ENCODE assay signal across 8 cellular contexts in the genomic region with DNA sequence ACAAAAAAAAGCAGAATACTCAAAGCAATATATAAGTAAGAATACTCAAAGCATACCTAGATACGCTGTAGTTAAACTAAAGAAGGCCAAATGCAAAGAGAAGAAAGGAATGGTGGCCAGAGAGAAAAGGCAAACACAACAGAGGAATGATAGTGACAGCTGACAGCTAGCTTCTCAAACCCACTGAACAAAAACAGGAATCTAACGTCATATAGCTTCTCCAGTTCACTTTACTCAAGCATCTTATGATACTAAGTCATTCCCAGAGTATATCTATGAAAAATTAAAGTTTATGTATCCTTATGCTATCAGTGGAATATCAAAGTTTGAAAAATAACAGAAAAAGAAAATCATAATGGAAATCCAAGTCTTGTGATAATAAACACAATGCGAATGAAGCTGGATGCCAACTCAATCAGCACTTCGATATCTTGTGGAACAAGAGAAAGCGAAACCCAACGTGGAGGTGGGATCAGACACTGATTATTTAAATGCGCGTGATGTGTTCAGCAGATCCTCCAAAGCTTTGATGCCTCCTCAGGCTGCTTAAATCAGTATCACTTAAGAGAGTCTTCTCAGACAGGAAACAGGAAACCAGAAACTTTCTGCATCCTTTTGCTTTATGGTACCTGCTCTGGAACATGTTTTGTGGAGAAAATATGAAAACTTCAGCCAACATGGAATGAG.
DNase-seq lines count a peak whose midpoint lies in the region; ATAC-seq, FAIRE-seq and TF ChIP-seq lines count a peak whose summit lies in the region.

No MANE protein-coding gene starts in this region.

- H3K4me1 Mint-ChIP-seq in Calu3 (ENCODE audit: low read depth, unreplicated experiment) = peaks cover 24% of the 10 kb centered on the region

- H3K36me3 Mint-ChIP-seq in Calu3 (ENCODE audit: insufficient read depth, unreplicated experiment) = peaks cover 19% of the 10 kb centered on the region

- H3K4me1 ChIP-seq in small intestine (ENCODE audit: control insufficient read depth in 2 of 2, insufficient read depth in 1 of 2, low read depth in 1 of 2, low read length in 1 of 2) = peaks cover 0 to 9% of the 10 kb centered on the region in 2 donors
- no peaks in the 10 kb centered on the region for H3K4me1 ChIP-seq in uterus

- no peak overlapping the region for H3K4me3 Mint-ChIP-seq in Calu3 (ENCODE audit: low read depth, unreplicated experiment)

- intact Hi-C loops in uterus (cut with DNase I; ENCODE audit: low total_unique reads) = no loop called here
- intact Hi-C loops in Calu3 (cut with micrococcal nuclease; ENCODE audit: unreplicated experiment) = no loop called here

- no peaks in the 10 kb centered on the region for H3K27me3 Mint-ChIP-seq in Calu3 (ENCODE audit: unreplicated experiment)

- H3K27me3 ChIP-seq in small intestine (ENCODE audit: control insufficient read depth in 2 of 2, insufficient read depth in 2 of 2, low read length in 2 of 2) (no peaks in the 10 kb centered on the region), uterus (no peaks in the 10 kb centered on the region)

- no peak for FAIRE-seq in small intestine (lab: Jason Lieb, UNC)

- H3K27ac ChIP-seq in small intestine (ENCODE audit: low read depth in 1 of 2, low read length in 1 of 2) = peak overlapping the region in 1 of 2 donors; percentile 52
- H3K27ac ChIP-seq in uterus = no peak overlapping the region

- no peak for TF ChIP-seq POLR2A in uterus (IDR thresholded peaks at IDR 0.05)

- peak; percentile 48 for ATAC-seq in GM18858 (IDR thresholded peaks at IDR 0.05; ENCODE audit: unreplicated experiment)
- ATAC-seq in HG02981 (IDR thresholded peaks at IDR 0.05; ENCODE audit: unreplicated experiment) = peak; percentile 64
- no peak for ATAC-seq in HG03565 (IDR thresholded peaks at IDR 0.05; ENCODE audit: unreplicated experiment)

- H3K4me3 ChIP-seq in small intestine (ENCODE audit: low read depth in 1 of 2, low read length in 2 of 2) = no peak overlapping the region
- no peak overlapping the region for H3K4me3 ChIP-seq in uterus
- H3K4me3 ChIP-seq in foreskin fibroblast (ENCODE audit: low read depth in 1 of 2, low read length in 2 of 2) = no peak overlapping the region

- H3K27ac Mint-ChIP-seq in Calu3 (ENCODE audit: unreplicated experiment) = no peak overlapping the region

- peak; percentile 54 for DNase-seq in activated CD8-positive, alpha-beta memory T cell treated with anti-CD3 and anti-CD28 coated beads, Interleukin-2, amount 50 U/mL, for 1 hour (ENCODE audit: extremely low read depth)
- DNase-seq in small intestine = peak; percentile 53
- DNase-seq in uterus = no peak
- no peak for DNase-seq in foreskin fibroblast
- DNase-seq in Calu3 = no peak

- CTCF ChIA-PET in Calu3 (lab: Charles Lee) = no interaction called here

- H3K36me3 ChIP-seq in small intestine (ENCODE audit: control insufficient read depth in 2 of 2, insufficient read depth in 2 of 2, low read length in 2 of 2) (no peaks in the 10 kb centered on the region), uterus (no peaks in the 10 kb centered on the region)

- H3K9me3 Mint-ChIP-seq in Calu3 (ENCODE audit: low read depth, unreplicated experiment) = no peaks in the 10 kb centered on the region

- H3K9me3 ChIP-seq in small intestine (ENCODE audit: control insufficient read depth, low read depth) = no peaks in the 10 kb centered on the region
- no peaks in the 10 kb centered on the region for H3K9me3 ChIP-seq in uterus

- TF ChIP-seq CTCF in uterus (IDR thresholded peaks at IDR 0.05) (no peak), foreskin fibroblast (IDR thresholded peaks at IDR 0.05; ENCODE audit: low read depth, low read length) (no peak), Calu3 (IDR thresholded peaks at IDR 0.05; ENCODE audit: unreplicated experiment) (no peak)

- WGBS in small intestine, 3 donors = 71 to 82% (median 74%) methylated on average over 8 of the region's 8 CpGs

- BruUV-seq in Calu3 (replicated peaks; lab: Mats Ljungman, UMichigan) = no TSS peak

Comparison
In these comparisons a context has a peak if more than half of its experiments do, and no peak if none do; other contexts are left out.
1. DNase-seq: peak in activated CD8-positive, alpha-beta memory T cell treated with anti-CD3 and anti-CD28 coated beads, Interleukin-2, amount 50 U/mL, for 1 hour (single experiment) and small intestine (single experiment); none in uterus (0 of 2), foreskin fibroblast (0 of 2) and Calu3 (single experiment).